ENCODE assay signal across 8 cellular contexts in the genomic region with DNA sequence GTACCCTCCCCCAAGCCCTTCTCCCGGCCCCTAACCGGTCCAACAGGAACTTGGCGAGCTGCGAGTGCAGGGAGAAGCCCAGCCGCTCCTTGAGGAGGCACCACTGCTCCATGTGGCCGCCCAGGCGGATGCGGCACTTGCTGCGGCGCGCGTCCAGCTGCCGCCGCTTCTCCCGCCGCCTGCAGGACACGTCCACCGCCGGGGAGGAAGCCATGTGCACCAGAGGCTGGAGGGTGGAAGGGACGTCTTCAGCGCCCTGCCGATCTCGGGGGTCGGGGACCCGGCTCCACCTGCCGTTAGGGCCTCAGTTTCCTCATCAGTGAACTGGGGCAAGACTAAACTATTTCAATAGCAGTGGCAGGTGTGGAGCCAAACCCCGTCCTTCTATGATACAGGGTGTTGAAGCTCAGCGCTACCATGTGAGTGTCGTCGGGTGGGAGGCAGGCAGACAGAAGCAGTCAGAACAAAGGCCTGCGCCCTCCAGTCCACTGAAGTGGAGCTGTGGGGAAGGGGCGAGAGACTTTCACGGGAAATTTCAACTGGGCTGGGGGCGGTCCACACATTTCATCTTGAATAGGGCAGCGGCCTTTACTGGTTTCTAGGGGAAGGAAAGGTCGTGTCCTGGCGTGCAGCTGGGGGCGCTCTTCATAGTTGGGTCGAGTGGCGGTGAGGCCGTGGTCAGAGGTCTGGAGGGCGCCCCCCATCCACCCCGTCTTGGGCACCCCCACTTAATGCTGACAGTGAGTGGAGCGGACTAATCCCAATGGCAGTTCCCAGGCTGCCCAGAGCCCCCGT. TPM values are rescaled to one million over a fixed set of nuclear protein-coding genes. Genes with fewer than 3 reads are reported as not detected.
DNase-seq lines count a peak whose midpoint lies in the region; TF ChIP-seq lines count a peak whose summit lies in the region.

No MANE protein-coding gene starts in this region.

- in situ Hi-C loops in ACHN (cut with HindIII; ENCODE audit: low pct_ligation_motif_present, low pct_unique_long_range_greater_than_20kb, low sequenced_read_pairs), result no loop called here

- peak overlapping the region; percentile 98 for H3K9ac ChIP-seq in Loucy (ENCODE audit: low read depth, low read length, poor library complexity, severe bottlenecking)

- H3K4me2 ChIP-seq in Loucy (ENCODE audit: low read depth, low read length, poor library complexity, severe bottlenecking), result peak overlapping the region; percentile 100

- peak overlapping the region; percentile 92 for H3K4me3 Mint-ChIP-seq in HFFc6
- peak overlapping the region; percentile 90 for H3K4me3 Mint-ChIP-seq in T-helper 1 cell treated with Interleukin-12 subunit alpha and Interleukin-12 subunit beta and Interleukin-4 antibody, amounts not matched to agents 30 μg/mL and 1 μg/mL, for 36 hours
- peak overlapping the region; percentile 86 for H3K4me3 Mint-ChIP-seq in dendritic cell treated with granulocyte-macrophage colony-stimulating factor and Interleukin-4, amounts not matched to agents 40 ng/mL and 50 ng/mL, for 4 days

- H3K4me1 ChIP-seq in Loucy (ENCODE audit: insufficient read depth, low read length, poor library complexity, severe bottlenecking), result peaks cover 57% of the 10 kb centered on the region

- H3K4me3 ChIP-seq in GM12864 (ENCODE audit: low read depth, low read length), result peak overlapping the region; percentile 90
- H3K4me3 ChIP-seq in Loucy (ENCODE audit: low read length, poor library complexity, severe bottlenecking), result peak overlapping the region; percentile 98
- peak overlapping the region; percentile 36 for H3K4me3 ChIP-seq in lower leg skin (ENCODE audit: low read depth, poor library complexity, severe bottlenecking)

- TF ChIP-seq CTCF in GM12864 (IDR thresholded peaks at IDR 0.05; ENCODE audit: low read depth, low read length, missing control alignments), result peak; percentile 73
- peak; percentile 72 for TF ChIP-seq CTCF in HFFc6 (IDR thresholded peaks at IDR 0.05)
- TF ChIP-seq CTCF in Loucy (conservative IDR thresholded peaks at IDR 0.05; ENCODE audit: low read length), result peak; percentile 71
- TF ChIP-seq CTCF in lower leg skin (IDR thresholded peaks at IDR 0.05), result no peak

- no peaks in the 10 kb centered on the region for H3K9me2 ChIP-seq in Loucy (replicated peaks; ENCODE audit: low read depth, low read length)

- H3K36me3 Mint-ChIP-seq in HFFc6 (ENCODE audit: low read depth), result no peaks in the 10 kb centered on the region; the same call in 1 of the 2 replicates
- peaks cover 13% of the 10 kb centered on the region for H3K36me3 Mint-ChIP-seq in T-helper 1 cell treated with Interleukin-12 subunit alpha and Interleukin-12 subunit beta and Interleukin-4 antibody, amounts not matched to agents 30 μg/mL and 1 μg/mL, for 36 hours (ENCODE audit: low read depth)
- peaks cover 8% of the 10 kb centered on the region for H3K36me3 Mint-ChIP-seq in dendritic cell treated with granulocyte-macrophage colony-stimulating factor and Interleukin-4, amounts not matched to agents 40 ng/mL and 50 ng/mL, for 4 days (ENCODE audit: low read depth)

- H3F3A ChIP-seq in Loucy (ENCODE audit: low read depth), result no peaks in the 10 kb centered on the region

- peak overlapping the region; percentile 83 for H2AFZ ChIP-seq in Loucy (ENCODE audit: low read length)

- 0 to 2% methylated on average over 16 to 42 of the region's 45 CpGs for WGBS in lower leg skin, 2 donors

- H4K20me1 ChIP-seq in Loucy (ENCODE audit: insufficient read depth, low read length, poor library complexity, severe bottlenecking), result no peaks in the 10 kb centered on the region

- peaks cover 9% of the 10 kb centered on the region; the same call in 1 of the 2 replicates for H3K36me3 ChIP-seq in Loucy (ENCODE audit: insufficient read depth, low read length)

- H3K79me2 ChIP-seq in Loucy (ENCODE audit: insufficient read depth, low read length), result peaks cover 43% of the 10 kb centered on the region

- no peaks in the 10 kb centered on the region for H3K9me3 ChIP-seq in Loucy (ENCODE audit: insufficient read depth, low read depth, low read length)

- H3K9me3 Mint-ChIP-seq in HFFc6, result no peaks in the 10 kb centered on the region
- H3K9me3 Mint-ChIP-seq in T-helper 1 cell treated with Interleukin-12 subunit alpha and Interleukin-12 subunit beta and Interleukin-4 antibody, amounts not matched to agents 30 μg/mL and 1 μg/mL, for 36 hours, result no peaks in the 10 kb centered on the region
- H3K9me3 Mint-ChIP-seq in dendritic cell treated with granulocyte-macrophage colony-stimulating factor and Interleukin-4, amounts not matched to agents 40 ng/mL and 50 ng/mL, for 4 days, result no peaks in the 10 kb centered on the region

- H3K4me1 Mint-ChIP-seq in HFFc6 (ENCODE audit: low read depth), result peaks cover 41% of the 10 kb centered on the region
- H3K4me1 Mint-ChIP-seq in T-helper 1 cell treated with Interleukin-12 subunit alpha and Interleukin-12 subunit beta and Interleukin-4 antibody, amounts not matched to agents 30 μg/mL and 1 μg/mL, for 36 hours (ENCODE audit: low read depth), result peaks cover 31% of the 10 kb centered on the region
- peaks cover 62% of the 10 kb centered on the region for H3K4me1 Mint-ChIP-seq in dendritic cell treated with granulocyte-macrophage colony-stimulating factor and Interleukin-4, amounts not matched to agents 40 ng/mL and 50 ng/mL, for 4 days (ENCODE audit: low read depth)

- no peak for TF ChIP-seq POLR2A in lower leg skin (IDR thresholded peaks at IDR 0.05)

- intact Hi-C loops in dendritic cell treated with granulocyte-macrophage colony-stimulating factor and Interleukin-4, amounts not matched to agents 40 ng/mL and 50 ng/mL, for 4 days (cut with micrococcal nuclease), result loop anchor here (1.0 to 2.0 kb wide), 2 partner anchors 19 to 49 kb away; a partner anchor contains a TSS
- intact Hi-C loops in lower leg skin (cut with DNase I; ENCODE audit: low total_unique reads), result no loop called here

- DNase-seq in ACHN, result peak; percentile 79
- DNase-seq in GM12864 (ENCODE audit: low read depth), result no peak
- peak; percentile 65 for DNase-seq in HFFc6
- DNase-seq in lower leg skin (ENCODE audit: low spot score in 2 of 2), result peak in 1 of 2 donors; percentile 91
- DNase-seq in stimulated activated naive CD4-positive, alpha-beta T cell treated with Interleukin-2 at 50 U/mL for 16 hours (lab: John Stamatoyannopoulos, UW), result peak; percentile 28

- H3K27me3 ChIP-seq in Loucy (ENCODE audit: insufficient read depth, low read length, poor library complexity, severe bottlenecking), result no peaks in the 10 kb centered on the region

- H3K27ac Mint-ChIP-seq in HFFc6, result peak overlapping the region; percentile 87
- peak overlapping the region; percentile 94 for H3K27ac Mint-ChIP-seq in T-helper 1 cell treated with Interleukin-12 subunit alpha and Interleukin-12 subunit beta and Interleukin-4 antibody, amounts not matched to agents 30 μg/mL and 1 μg/mL, for 36 hours
- H3K27ac Mint-ChIP-seq in dendritic cell treated with granulocyte-macrophage colony-stimulating factor and Interleukin-4, amounts not matched to agents 40 ng/mL and 50 ng/mL, for 4 days, result peak overlapping the region; percentile 95

- H3K27me3 Mint-ChIP-seq in HFFc6 (ENCODE audit: insufficient read depth), result peaks cover 7% of the 10 kb centered on the region
- peaks cover 6% of the 10 kb centered on the region for H3K27me3 Mint-ChIP-seq in T-helper 1 cell treated with Interleukin-12 subunit alpha and Interleukin-12 subunit beta and Interleukin-4 antibody, amounts not matched to agents 30 μg/mL and 1 μg/mL, for 36 hours (ENCODE audit: low read depth)
- no peaks in the 10 kb centered on the region for H3K27me3 Mint-ChIP-seq in dendritic cell treated with granulocyte-macrophage colony-stimulating factor and Interleukin-4, amounts not matched to agents 40 ng/mL and 50 ng/mL, for 4 days

RNA-seq across cellular contexts. Expression of a gene that starts 0.6 kb away (rescaled TPM):
- total RNA-seq in HFFc6 (2021; fragmentation: NEBNext Ultra II Directional; extraction: Animal tissue kit (Norgen Biotek cat#: 25700)), result 10 to 100 TPM; 18.4 to 28.9 (median 21.1) TPM
- 10 to 100 TPM; 46.3 to 90.2 (median 65.2) TPM for total RNA-seq in lower leg skin

RNA-seq across cellular contexts. Expression of a gene that starts 20.3 kb away (rescaled TPM):
- 10 to 100 TPM; 13.8 to 20.8 (median 17.6) TPM for total RNA-seq in HFFc6 (2021; fragmentation: NEBNext Ultra II Directional; extraction: Animal tissue kit (Norgen Biotek cat#: 25700))
- total RNA-seq in lower leg skin, result 10 to 100 TPM; 34.7 to 50.4 (median 42.6) TPM

RNA-seq across cellular contexts. Expression of a gene that starts 32.6 kb away (rescaled TPM):
- 10 to 100 TPM; 29.8 to 42.1 (median 32.2) TPM for total RNA-seq in HFFc6 (2021; fragmentation: NEBNext Ultra II Directional; extraction: Animal tissue kit (Norgen Biotek cat#: 25700))
- total RNA-seq in lower leg skin, result 10 to 100 TPM; 31.4 to 45.4 (median 33.9) TPM

RNA-seq across cellular contexts. Expression of a gene that starts 47.7 kb away (rescaled TPM):
- total RNA-seq in HFFc6 (2021; fragmentation: NEBNext Ultra II Directional; extraction: Animal tissue kit (Norgen Biotek cat#: 25700)), result 1 to 10 TPM; 3.4 to 4.7 (median 3.6) TPM
- 10 to 100 TPM; 12.2 to 15.4 (median 12.8) TPM for total RNA-seq in lower leg skin

Comparison
In these comparisons a context has a peak if more than half of its experiments do, and no peak if none do; other contexts are left out.
1. H3K4me3 ChIP-seq: peak in every context shown above with its lines; median percentile 98 in Loucy; 90 in GM12864; 36 in lower leg skin.
2. CTCF ChIP-seq: peak in GM12864 (single experiment), HFFc6 (single experiment) and Loucy (single experiment); none in lower leg skin (0 of 3).
3. Peak in every context shown above with its lines, with median percentiles within 50 percentile points of each other: H3K27ac Mint-ChIP-seq and H3K4me3 Mint-ChIP-seq.